18 cellular contexts compared by ENCODE assay signal in the genomic region with DNA sequence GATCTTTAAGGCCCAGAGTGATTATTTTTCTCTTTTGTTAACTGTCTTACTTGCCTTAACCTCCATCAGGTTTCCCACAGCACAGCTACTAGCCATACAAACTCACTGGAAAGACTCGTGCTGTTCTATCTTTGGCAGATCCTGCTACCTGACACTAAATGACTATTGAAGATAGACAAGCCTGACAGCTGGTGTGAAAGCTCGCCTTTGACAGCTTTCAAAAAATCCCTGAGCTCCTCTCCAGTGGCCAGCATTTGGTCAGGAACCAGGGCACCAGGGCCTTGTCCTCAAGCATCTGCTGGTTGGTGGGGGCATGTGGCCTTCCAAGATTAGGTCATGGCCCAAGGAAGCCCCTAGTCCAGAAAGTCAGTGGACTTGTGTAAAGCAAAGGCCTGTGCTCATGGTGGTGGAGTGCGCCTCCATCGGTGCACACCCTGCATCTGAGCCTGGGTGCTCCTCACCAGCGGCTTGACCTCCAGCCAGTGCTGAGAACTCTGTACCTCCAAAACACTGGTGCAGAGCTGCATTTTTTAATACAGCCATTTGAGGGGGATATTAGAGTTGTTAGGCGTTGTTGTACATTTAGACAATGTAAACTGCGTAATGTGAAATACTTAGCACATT.
A peak's percentile ranks its signal among the peaks of the same experiment; 100 is the strongest.
DNase-seq lines count a peak whose midpoint lies in the region; ATAC-seq, FAIRE-seq and TF ChIP-seq lines count a peak whose summit lies in the region.
"Had no signal": no experiment of that assay in that cellular context is flagged by ENCODE, and none has a peak within 500 bp of the region (broad histone marks: within the 10 kb centered on the region; RNA-seq: fewer than 3 reads in every experiment).

No MANE protein-coding gene starts in this region.

- H3K4me1 ChIP-seq in HepG2 (ENCODE audit: insufficient read depth, low read length), result no peaks in the 10 kb centered on the region
- H3K4me1 ChIP-seq in right lobe of liver, result no peaks in the 10 kb centered on the region
- H3K4me1 ChIP-seq in psoas muscle, result peaks cover 34% of the 10 kb centered on the region
- no peaks in the 10 kb centered on the region for H3K4me1 ChIP-seq in SK-N-SH (ENCODE audit: control insufficient read depth in 1 of 2, insufficient read depth in 2 of 2, low read depth in 1 of 2, low read length in 1 of 2)
- H3K4me1 ChIP-seq: BE2C, Peyer's patch had no signal

- peak overlapping the region; percentile 8 for H3K27ac Mint-ChIP-seq in activated T-helper 2 cell treated with anti-CD3 and anti-CD28 coated beads, Interferon-gamma antibody, Interleukin-2, Interleukin-4, amounts not matched to agents 10 μg/mL and 5 μg/mL and 100 μg/mL, durations not matched to agents 14 hours and 24 hours and 36 hours
- H3K27ac Mint-ChIP-seq in nephron progenitor cell, result no peak overlapping the region
- H3K27ac Mint-ChIP-seq: H9, HFFc6 had no signal

- H3K79me2 ChIP-seq in HepG2 (ENCODE audit: insufficient read depth, low read length), result no peaks in the 10 kb centered on the region
- H3K79me2 ChIP-seq in SK-N-SH (ENCODE audit: insufficient read depth), result no peaks in the 10 kb centered on the region

- peaks cover 33% of the 10 kb centered on the region for H3K9me3 Mint-ChIP-seq in activated T-helper 2 cell treated with anti-CD3 and anti-CD28 coated beads, Interferon-gamma antibody, Interleukin-2, Interleukin-4, amounts not matched to agents 10 μg/mL and 5 μg/mL and 100 μg/mL, durations not matched to agents 14 hours and 24 hours and 36 hours
- peaks cover 41% of the 10 kb centered on the region for H3K9me3 Mint-ChIP-seq in nephron progenitor cell

- H3K27me3 ChIP-seq in HepG2 (ENCODE audit: control insufficient read depth in 1 of 2, insufficient read depth in 2 of 2, low read length in 2 of 2) (no peaks in the 10 kb centered on the region; a peak in 1 of 5 replicates), right lobe of liver (no peaks in the 10 kb centered on the region), psoas muscle (ENCODE audit: insufficient read depth in 3 of 3, low read length in 2 of 3) (no peaks in the 10 kb centered on the region), SK-N-SH (ENCODE audit: insufficient read depth) (no peaks in the 10 kb centered on the region)
- H3K27me3 ChIP-seq: BE2C, Peyer's patch had no signal

- intact Hi-C loops in HepG2 (cut with micrococcal nuclease; ENCODE audit: unreplicated experiment) (no loop called here), right lobe of liver (cut with DNase I) (no loop called here), psoas muscle (cut with DNase I) (no loop called here)
- intact Hi-C loops in activated T-helper 2 cell treated with anti-CD3 and anti-CD28 coated beads, Interferon-gamma antibody, Interleukin-2, Interleukin-4, amounts not matched to agents 10 μg/mL and 5 μg/mL and 100 μg/mL, durations not matched to agents 14 hours and 24 hours and 36 hours (cut with micrococcal nuclease), result no loop called here

- CTCF ChIA-PET in HepG2 (lab: Yijun Ruan, JAX; ENCODE audit: low intra/inter-chr PET ratio, low total read pairs) (no interaction called here), SK-N-SH (lab: Yijun Ruan, JAX) (no interaction called here)

- DNase-seq in HepG2 (ENCODE audit: low spot score), result no peak
- DNase-seq in right lobe of liver, result no peak
- DNase-seq in activated T-helper 2 cell treated with anti-CD3 and anti-CD28 coated beads, Interferon-gamma antibody, Interleukin-2, Interleukin-4, amounts not matched to agents 10 μg/mL and 5 μg/mL and 100 μg/mL, durations not matched to agents 14 hours and 24 hours and 36 hours (ENCODE audit: low spot score), result no peak
- peak in 1 of 2 donors; percentile 68 for DNase-seq in psoas muscle
- DNase-seq in SK-N-SH, result no peak
- DNase-seq in nephron progenitor cell, result no peak
- DNase-seq: BE2C, EL, H9, HFFc6, KG1, NCI-H1694 treated with DMSO at 0.1 percent for 48 hours, NCI-H2081 treated with DMSO at 0.1 percent for 48 hours, NCI-H2171 treated with DMSO at 0.1 percent for 48 hours, NCI-H524 treated with DMSO at 0.1 percent for 48 hours, NCI-H82, Peyer's patch had no signal

- no peak for TF ChIP-seq EP300 in HepG2 (IDR thresholded peaks at IDR 0.05; ENCODE audit: low read depth in 2 of 2, low read length in 2 of 2)
- TF ChIP-seq EP300 in HepG2 (CRISPR knock-in tag; IDR thresholded peaks at IDR 0.05; ENCODE audit: borderline replicate concordance), result no peak
- TF ChIP-seq EP300 in SK-N-SH (IDR thresholded peaks at IDR 0.05; ENCODE audit: borderline replicate concordance in 1 of 2, low read depth in 1 of 2, low read length in 1 of 2), result no peak

- no peak overlapping the region for H3K9ac ChIP-seq in HepG2 (ENCODE audit: insufficient read depth, low read depth, low read length)
- no peak overlapping the region for H3K9ac ChIP-seq in SK-N-SH

- H3K9me2 ChIP-seq in SK-N-SH, result no peaks in the 10 kb centered on the region

- H3K36me3 ChIP-seq in HepG2 (replicated peaks in 1 of 2; ENCODE audit: control insufficient read depth in 1 of 2, insufficient read depth in 2 of 2, low read length in 2 of 2) (no peaks in the 10 kb centered on the region), right lobe of liver (no peaks in the 10 kb centered on the region), psoas muscle (ENCODE audit: insufficient read depth in 1 of 2, low read depth in 1 of 2) (no peaks in the 10 kb centered on the region), SK-N-SH (replicated peaks in 1 of 2; ENCODE audit: control insufficient read depth in 1 of 2, insufficient read depth in 2 of 2, low read length in 1 of 2) (no peaks in the 10 kb centered on the region)
- H3K36me3 ChIP-seq: BE2C, Peyer's patch had no signal

- peak; percentile 41 for ATAC-seq in HepG2
- ATAC-seq in right lobe of liver, result no peak
- ATAC-seq in psoas muscle, result peak; percentile 96 to 98 (median 97)
- no peak for ATAC-seq in HG02840 (IDR thresholded peaks at IDR 0.05; ENCODE audit: low FRiP score, unreplicated experiment)

- no peak for TF ChIP-seq POLR2A in HepG2 (IDR thresholded peaks at IDR 0.05; ENCODE audit: insufficient read depth in 1 of 2, low read depth in 2 of 2, low read length in 2 of 2)
- no peak for TF ChIP-seq POLR2A in right lobe of liver (IDR thresholded peaks at IDR 0.05)

- TF ChIP-seq CTCF in HepG2 (CRISPR knock-in tag; IDR thresholded peaks at IDR 0.05), result no peak
- TF ChIP-seq CTCF in right lobe of liver (IDR thresholded peaks at IDR 0.05), result no peak
- TF ChIP-seq CTCF in psoas muscle (IDR thresholded peaks at IDR 0.05), result no peak
- no peak for TF ChIP-seq CTCF in SK-N-SH (IDR thresholded peaks at IDR 0.05)
- no peak for TF ChIP-seq CTCF in nephron progenitor cell (IDR thresholded peaks at IDR 0.05)

- in situ Hi-C loops in HepG2 (cut with HindIII; ENCODE audit: extremely low pct_ligation_motif_present, low pct_unique_long_range_greater_than_20kb), result no loop called here

- TF ChIP-seq RAD21 in HepG2 (CRISPR knock-in tag; IDR thresholded peaks at IDR 0.05), result no peak
- TF ChIP-seq RAD21 in SK-N-SH (IDR thresholded peaks at IDR 0.05; ENCODE audit: low read length), result no peak

- 57% methylated on average over 7 of the region's 7 CpGs for WGBS in HepG2 (ENCODE audit: low lambda C conversion rate)
- 91% methylated on average over 4 of the region's 7 CpGs for WGBS in right lobe of liver (ENCODE audit: insufficient coverage, low coverage, low lambda C conversion rate, missing lambda C conversion rate)
- WGBS in psoas muscle, 3 donors, result 63 to 74% (median 65%) methylated on average over 7 of the region's 7 CpGs
- 88% methylated on average over 7 of the region's 7 CpGs for WGBS in SK-N-SH (ENCODE audit: low lambda C conversion rate)

- H3F3A ChIP-seq in SK-N-SH (replicated peaks; ENCODE audit: insufficient read depth), result no peaks in the 10 kb centered on the region

- no peaks in the 10 kb centered on the region for H3K27me3 Mint-ChIP-seq in activated T-helper 2 cell treated with anti-CD3 and anti-CD28 coated beads, Interferon-gamma antibody, Interleukin-2, Interleukin-4, amounts not matched to agents 10 μg/mL and 5 μg/mL and 100 μg/mL, durations not matched to agents 14 hours and 24 hours and 36 hours (ENCODE audit: low read depth)
- no peaks in the 10 kb centered on the region for H3K27me3 Mint-ChIP-seq in nephron progenitor cell (ENCODE audit: low read depth, poor library complexity)

- no peak overlapping the region for H3K4me3 ChIP-seq in HepG2 (replicated peaks in 1 of 3; ENCODE audit: insufficient read depth in 1 of 3, low read depth in 2 of 3, low read length in 3 of 3)
- no peak overlapping the region for H3K4me3 ChIP-seq in right lobe of liver
- no peak overlapping the region for H3K4me3 ChIP-seq in psoas muscle
- no peak overlapping the region for H3K4me3 ChIP-seq in SK-N-SH (ENCODE audit: low read depth in 2 of 2, low read length in 1 of 2)
- H3K4me3 ChIP-seq: Peyer's patch had no signal

- peaks cover 45% of the 10 kb centered on the region for H3K4me1 Mint-ChIP-seq in activated T-helper 2 cell treated with anti-CD3 and anti-CD28 coated beads, Interferon-gamma antibody, Interleukin-2, Interleukin-4, amounts not matched to agents 10 μg/mL and 5 μg/mL and 100 μg/mL, durations not matched to agents 14 hours and 24 hours and 36 hours (ENCODE audit: low read depth)
- no peaks in the 10 kb centered on the region for H3K4me1 Mint-ChIP-seq in nephron progenitor cell
- H3K4me1 Mint-ChIP-seq: H9 had no signal

- H3K27ac ChIP-seq in HepG2 (ENCODE audit: extremely low read length, insufficient read depth, low read length) (no peak overlapping the region), right lobe of liver (no peak overlapping the region), psoas muscle (peak overlapping the region; percentile 83), SK-N-SH (ENCODE audit: low read depth in 2 of 2, low read length in 1 of 2) (no peak overlapping the region)
- H3K27ac ChIP-seq: Peyer's patch had no signal

- H4K20me1 ChIP-seq in HepG2 (ENCODE audit: insufficient read depth, low read length) (no peaks in the 10 kb centered on the region), SK-N-SH (ENCODE audit: insufficient read depth) (no peaks in the 10 kb centered on the region)

- POLR2A ChIA-PET in HepG2 (lab: Yijun Ruan, JAX), result interaction anchor here (1.5 kb wide), 1 partner anchor 16 kb away, joined by 5 read pairs; no protein-coding TSS in a partner anchor
- POLR2A ChIA-PET in SK-N-SH (lab: Yijun Ruan, JAX), result no interaction called here

- H3K36me3 Mint-ChIP-seq in activated T-helper 2 cell treated with anti-CD3 and anti-CD28 coated beads, Interferon-gamma antibody, Interleukin-2, Interleukin-4, amounts not matched to agents 10 μg/mL and 5 μg/mL and 100 μg/mL, durations not matched to agents 14 hours and 24 hours and 36 hours (ENCODE audit: low read depth), result peaks cover 45% of the 10 kb centered on the region
- peaks cover 35% of the 10 kb centered on the region for H3K36me3 Mint-ChIP-seq in nephron progenitor cell (ENCODE audit: low read depth)

- H3K9me3 ChIP-seq in HepG2 (ENCODE audit: low read length), result no peaks in the 10 kb centered on the region
- H3K9me3 ChIP-seq in right lobe of liver, result no peaks in the 10 kb centered on the region
- peaks cover under 1% of the 10 kb centered on the region for H3K9me3 ChIP-seq in psoas muscle
- H3K9me3 ChIP-seq in SK-N-SH, result 0 out of 2 replicates have a peak, but pooled peaks cover 3% of the 10 kb centered on the region
- H3K9me3 ChIP-seq: BE2C, Peyer's patch had no signal

- no peak for FAIRE-seq in HepG2 (lab: Jason Lieb, UNC)

- H3K4me2 ChIP-seq in HepG2 (ENCODE audit: low read depth, low read length) (no peak overlapping the region), SK-N-SH (no peak overlapping the region)

- no TSS peak for BruUV-seq in HepG2 (replicated peaks; lab: Mats Ljungman, UMichigan)

- H2AFZ ChIP-seq in HepG2 (ENCODE audit: low read length) (no peak overlapping the region), SK-N-SH (ENCODE audit: low read depth) (no peak overlapping the region)

- no peak overlapping the region for H3K4me3 Mint-ChIP-seq in activated T-helper 2 cell treated with anti-CD3 and anti-CD28 coated beads, Interferon-gamma antibody, Interleukin-2, Interleukin-4, amounts not matched to agents 10 μg/mL and 5 μg/mL and 100 μg/mL, durations not matched to agents 14 hours and 24 hours and 36 hours (ENCODE audit: low read depth)
- H3K4me3 Mint-ChIP-seq in nephron progenitor cell, result no peak overlapping the region
- H3K4me3 Mint-ChIP-seq: H9, HFFc6 had no signal

Comparison
In these comparisons a context has a peak if more than half of its experiments do, and no peak if none do; other contexts are left out.
1. ATAC-seq: peak in HepG2 (single experiment) and psoas muscle (4 of 4); none in right lobe of liver (0 of 4) and HG02840 (single experiment).